Comparison of ENCODE assay signal across 8 cellular contexts in the genomic region with DNA sequence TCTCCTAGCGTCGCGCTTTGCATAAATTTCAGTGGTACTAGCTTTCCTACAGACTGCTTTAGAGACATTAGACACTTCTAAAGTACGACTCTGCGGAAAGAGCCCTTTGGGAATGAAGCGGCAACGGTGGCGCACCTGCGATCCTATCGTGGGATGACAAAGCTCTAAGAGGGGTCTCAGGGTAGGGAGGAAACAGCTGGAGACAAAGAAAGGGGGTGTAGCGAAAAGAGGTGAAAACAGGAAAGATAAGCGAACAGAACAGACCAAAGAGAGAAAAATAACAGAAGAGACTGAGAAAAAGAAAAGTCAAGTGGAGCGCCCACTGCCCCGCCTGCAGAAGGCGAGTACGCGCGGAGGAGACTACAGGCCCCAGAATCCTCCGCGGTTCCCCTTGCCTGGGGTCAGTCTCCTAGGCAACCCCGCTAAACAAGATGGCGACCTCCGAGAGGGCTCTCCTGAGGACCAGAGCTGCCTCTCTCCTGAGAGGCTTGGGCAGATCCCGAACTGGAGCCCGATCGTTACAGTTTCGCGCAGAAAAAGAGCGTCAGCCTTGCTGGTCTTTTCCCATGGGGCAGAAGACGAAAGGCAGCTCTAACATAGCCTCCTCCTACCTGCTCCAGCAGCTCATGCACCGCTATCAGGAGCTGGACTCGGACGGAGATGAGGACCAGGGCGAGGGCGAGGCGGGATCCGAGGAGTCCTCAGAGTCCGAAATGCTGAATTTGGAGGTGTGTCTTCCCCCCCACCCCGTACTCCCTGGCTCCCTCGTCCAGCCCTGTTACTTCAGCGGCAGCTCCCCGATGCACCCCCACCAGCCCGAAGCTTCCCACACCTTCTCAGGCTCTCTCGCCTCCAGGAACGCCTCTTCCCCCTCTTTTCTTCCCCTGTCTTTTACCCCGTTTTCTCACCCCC. TPM values are rescaled to one million over a fixed set of nuclear protein-coding genes. Genes with fewer than 3 reads are reported as not detected.
A peak's percentile ranks its signal among the peaks of the same experiment; 100 is the strongest.
DNase-seq lines count a peak whose midpoint lies in the region; ATAC-seq, FAIRE-seq and TF ChIP-seq lines count a peak whose summit lies in the region.

A gene with protein sequence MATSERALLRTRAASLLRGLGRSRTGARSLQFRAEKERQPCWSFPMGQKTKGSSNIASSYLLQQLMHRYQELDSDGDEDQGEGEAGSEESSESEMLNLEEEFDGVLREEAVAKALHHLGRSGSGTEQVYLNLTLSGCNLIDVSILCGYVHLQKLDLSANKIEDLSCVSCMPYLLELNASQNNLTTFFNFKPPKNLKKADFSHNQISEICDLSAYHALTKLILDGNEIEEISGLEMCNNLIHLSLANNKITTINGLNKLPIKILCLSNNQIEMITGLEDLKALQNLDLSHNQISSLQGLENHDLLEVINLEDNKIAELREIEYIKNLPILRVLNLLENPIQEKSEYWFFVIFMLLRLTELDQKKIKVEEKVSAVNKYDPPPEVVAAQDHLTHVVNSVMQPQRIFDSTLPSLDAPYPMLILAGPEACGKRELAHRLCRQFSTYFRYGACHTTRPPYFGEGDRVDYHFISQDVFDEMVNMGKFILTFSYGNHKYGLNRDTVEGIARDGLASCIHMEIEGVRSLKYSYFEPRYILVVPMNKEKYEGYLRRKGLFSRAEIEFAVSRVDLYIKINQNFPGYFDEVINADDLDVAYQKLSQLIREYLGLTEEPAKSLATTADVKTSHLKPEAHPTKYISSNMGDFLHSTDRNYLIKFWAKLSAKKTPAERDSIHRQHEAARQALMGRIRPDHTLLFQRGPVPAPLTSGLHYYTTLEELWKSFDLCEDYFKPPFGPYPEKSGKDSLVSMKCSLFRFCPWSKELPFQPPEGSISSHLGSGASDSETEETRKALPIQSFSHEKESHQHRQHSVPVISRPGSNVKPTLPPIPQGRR (plus strand): TSS at position 404 of the 912 bp plus-strand sequence. CDS start 28 bp downstream, at position 432.

- peak; percentile 90 for DNase-seq in AG08396 (ENCODE audit: low spot score)
- DNase-seq in NCI-H2227 treated with DMSO at 0.1 percent for 48 hours (lab: John Stamatoyannopoulos, UW) = peak; percentile 90
- DNase-seq in cerebellar cortex (ENCODE audit: low spot score) = peak; percentile 85
- peak; percentile 2 for DNase-seq in keratinocyte (ENCODE audit: low read depth, low spot score)
- DNase-seq in stimulated activated CD4-positive, alpha-beta T cell treated with anti-CD3 and anti-CD28 coated beads, Interleukin-12 subunit alpha, Interleukin-12 subunit beta, amount 100 ng/mL, for 24 hours (ENCODE audit: low read depth in 2 of 2) = peak; percentile 60 to 62

- H3K36me3 ChIP-seq in keratinocyte (ENCODE audit: control insufficient read depth in 2 of 2, extremely low read depth in 1 of 2, insufficient read depth in 2 of 2, low read length in 2 of 2) = no peaks in the 10 kb centered on the region

- H3K4me1 ChIP-seq in keratinocyte (ENCODE audit: control insufficient read depth, extremely low read depth, insufficient read depth, low read length) = peaks cover 5% of the 10 kb centered on the region

- no peak for TF ChIP-seq CTCF in keratinocyte (optimal IDR thresholded peaks at IDR 0.05 in 1 of 3, IDR thresholded peaks at IDR 0.05 in 1 of 3, conservative IDR thresholded peaks at IDR 0.05 in 1 of 3; ENCODE audit: extremely low read depth in 1 of 3, insufficient read depth in 2 of 3, low read length in 3 of 3)

- H2AFZ ChIP-seq in keratinocyte (ENCODE audit: control insufficient read depth, low read length) = peak within 1 kb of the TSS; percentile 99

- no peaks in the 10 kb centered on the region for H3K27me3 ChIP-seq in keratinocyte (ENCODE audit: control insufficient read depth, extremely low read depth, insufficient read depth, low read length)

- H4K20me1 ChIP-seq in keratinocyte (ENCODE audit: control insufficient read depth, extremely low read depth, insufficient read depth, low read length) = no peaks in the 10 kb centered on the region

- peak within 1 kb of the TSS; percentile 86 for H3K4me2 ChIP-seq in keratinocyte (ENCODE audit: control insufficient read depth, extremely low read depth, insufficient read depth, low read depth, low read length)

- H3K9me3 ChIP-seq in keratinocyte (ENCODE audit: control insufficient read depth, low read depth, low read length) = no peaks in the 10 kb centered on the region

- peak within 1 kb of the TSS; percentile 51 to 87 (median 63) for H3K4me3 ChIP-seq in keratinocyte (ENCODE audit: control insufficient read depth in 2 of 3, extremely low read depth in 1 of 3, insufficient read depth in 2 of 3, low read depth in 1 of 3, low read length in 3 of 3)

- H3K9ac ChIP-seq in keratinocyte (ENCODE audit: control insufficient read depth, extremely low read depth, insufficient read depth, low read length) = peak within 1 kb of the TSS; percentile 48

- peak; percentile 100 for ATAC-seq in GM19025 (IDR thresholded peaks at IDR 0.05; ENCODE audit: low read depth, unreplicated experiment)
- peak; percentile 100 for ATAC-seq in HG03196 (IDR thresholded peaks at IDR 0.05; ENCODE audit: unreplicated experiment)
- peak; percentile 100 for ATAC-seq in activated CD4-positive, CD25-positive, alpha-beta regulatory T cell treated with anti-CD3 and anti-CD28 coated beads, Interleukin-2, amount 50 U/mL, for 24 hours

- no peak for FAIRE-seq in keratinocyte (lab: Jason Lieb, UNC)

- no peaks in the 10 kb centered on the region for H3K9me1 ChIP-seq in keratinocyte (ENCODE audit: control insufficient read depth, extremely low read depth, insufficient read depth, low read length)

- H3K79me2 ChIP-seq in keratinocyte (ENCODE audit: control insufficient read depth, insufficient read depth, low read length) = no peaks in the 10 kb centered on the region

- H3K27ac ChIP-seq in keratinocyte (ENCODE audit: control insufficient read depth, insufficient read depth, low read length) = no peak within 1 kb of the TSS

- dilution Hi-C loops in keratinocyte (cut with MboI; ENCODE audit: extremely low pct_ligation_motif_present, low sequenced_read_pairs) = no loop called here

RNA-seq across cellular contexts. Expression of the gene that starts here (rescaled TPM):
- polyA plus RNA-seq in keratinocyte = 0.16 to 0.50 TPM (median 0.45 TPM) in 3 replicates
- polyA plus RNA-seq in keratinocyte (2011; ENCODE audit: low read depth) = 0.16 TPM
- 0.06 and 0.16 TPM in 2 replicates for polyA plus RNA-seq in keratinocyte (2011; cell fraction: cytosol; rRNA removed)
- polyA plus RNA-seq in keratinocyte (2011; cell fraction: nucleus; rRNA removed) = 4.3 and 5.3 TPM in 2 replicates
- polyA plus RNA-seq in keratinocyte (2012; ENCODE audit: low replicate concordance) = 0.06 and 0.08 TPM in 2 replicates
- polyA minus RNA-seq in keratinocyte = 0.76 to 1.9 TPM in 2 of 3 replicates, not detected in the other
- polyA minus RNA-seq in keratinocyte (2011; cell fraction: cytosol; rRNA and poly(A)+ RNA removed) = not detected
- 2.3 and 4.2 TPM in 2 replicates for polyA minus RNA-seq in keratinocyte (2011; cell fraction: nucleus; rRNA and poly(A)+ RNA removed)

Comparison
In these comparisons a context has a peak if more than half of its experiments do, and no peak if none do; other contexts are left out.
1. DNase-seq: peak in every context shown above with its lines; median percentile 90 in AG08396; 90 in NCI-H2227 treated with DMSO at 0.1 percent for 48 hours; 85 in cerebellar cortex; 61 in stimulated activated CD4-positive, alpha-beta T cell treated with anti-CD3 and anti-CD28 coated beads, Interleukin-12 subunit alpha, Interleukin-12 subunit beta, amount 100 ng/mL, for 24 hours; 2 in keratinocyte.